Comparison of ENCODE assay signal across 1 cellular context in the genomic region with DNA sequence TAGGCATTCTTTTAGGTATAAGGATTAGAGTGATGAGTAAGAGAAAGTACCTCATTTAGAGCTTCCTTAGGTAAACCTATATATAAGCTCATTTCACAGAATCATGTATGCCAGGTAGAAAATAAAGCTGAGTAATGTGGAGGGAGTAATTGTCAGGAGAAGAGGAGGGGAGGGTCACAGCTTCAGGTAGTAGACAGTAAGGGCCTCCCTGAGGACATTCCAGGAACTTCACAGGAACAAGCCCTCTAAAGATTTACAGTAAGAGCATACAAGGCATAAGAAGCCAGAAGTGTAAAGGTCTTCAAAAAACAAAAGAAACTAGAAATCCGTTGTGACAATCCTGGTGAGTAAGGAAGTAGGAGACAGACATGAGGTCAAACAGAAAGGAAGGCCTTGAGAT.
TF ChIP-seq lines count a peak whose summit lies in the region.

No MANE protein-coding gene starts in this region.

TF ChIP-seq in GM23338, 12 proteins besides CTCF, POLR2A, EP300 and RAD21:
- TF ChIP-seq, protein P1, sequence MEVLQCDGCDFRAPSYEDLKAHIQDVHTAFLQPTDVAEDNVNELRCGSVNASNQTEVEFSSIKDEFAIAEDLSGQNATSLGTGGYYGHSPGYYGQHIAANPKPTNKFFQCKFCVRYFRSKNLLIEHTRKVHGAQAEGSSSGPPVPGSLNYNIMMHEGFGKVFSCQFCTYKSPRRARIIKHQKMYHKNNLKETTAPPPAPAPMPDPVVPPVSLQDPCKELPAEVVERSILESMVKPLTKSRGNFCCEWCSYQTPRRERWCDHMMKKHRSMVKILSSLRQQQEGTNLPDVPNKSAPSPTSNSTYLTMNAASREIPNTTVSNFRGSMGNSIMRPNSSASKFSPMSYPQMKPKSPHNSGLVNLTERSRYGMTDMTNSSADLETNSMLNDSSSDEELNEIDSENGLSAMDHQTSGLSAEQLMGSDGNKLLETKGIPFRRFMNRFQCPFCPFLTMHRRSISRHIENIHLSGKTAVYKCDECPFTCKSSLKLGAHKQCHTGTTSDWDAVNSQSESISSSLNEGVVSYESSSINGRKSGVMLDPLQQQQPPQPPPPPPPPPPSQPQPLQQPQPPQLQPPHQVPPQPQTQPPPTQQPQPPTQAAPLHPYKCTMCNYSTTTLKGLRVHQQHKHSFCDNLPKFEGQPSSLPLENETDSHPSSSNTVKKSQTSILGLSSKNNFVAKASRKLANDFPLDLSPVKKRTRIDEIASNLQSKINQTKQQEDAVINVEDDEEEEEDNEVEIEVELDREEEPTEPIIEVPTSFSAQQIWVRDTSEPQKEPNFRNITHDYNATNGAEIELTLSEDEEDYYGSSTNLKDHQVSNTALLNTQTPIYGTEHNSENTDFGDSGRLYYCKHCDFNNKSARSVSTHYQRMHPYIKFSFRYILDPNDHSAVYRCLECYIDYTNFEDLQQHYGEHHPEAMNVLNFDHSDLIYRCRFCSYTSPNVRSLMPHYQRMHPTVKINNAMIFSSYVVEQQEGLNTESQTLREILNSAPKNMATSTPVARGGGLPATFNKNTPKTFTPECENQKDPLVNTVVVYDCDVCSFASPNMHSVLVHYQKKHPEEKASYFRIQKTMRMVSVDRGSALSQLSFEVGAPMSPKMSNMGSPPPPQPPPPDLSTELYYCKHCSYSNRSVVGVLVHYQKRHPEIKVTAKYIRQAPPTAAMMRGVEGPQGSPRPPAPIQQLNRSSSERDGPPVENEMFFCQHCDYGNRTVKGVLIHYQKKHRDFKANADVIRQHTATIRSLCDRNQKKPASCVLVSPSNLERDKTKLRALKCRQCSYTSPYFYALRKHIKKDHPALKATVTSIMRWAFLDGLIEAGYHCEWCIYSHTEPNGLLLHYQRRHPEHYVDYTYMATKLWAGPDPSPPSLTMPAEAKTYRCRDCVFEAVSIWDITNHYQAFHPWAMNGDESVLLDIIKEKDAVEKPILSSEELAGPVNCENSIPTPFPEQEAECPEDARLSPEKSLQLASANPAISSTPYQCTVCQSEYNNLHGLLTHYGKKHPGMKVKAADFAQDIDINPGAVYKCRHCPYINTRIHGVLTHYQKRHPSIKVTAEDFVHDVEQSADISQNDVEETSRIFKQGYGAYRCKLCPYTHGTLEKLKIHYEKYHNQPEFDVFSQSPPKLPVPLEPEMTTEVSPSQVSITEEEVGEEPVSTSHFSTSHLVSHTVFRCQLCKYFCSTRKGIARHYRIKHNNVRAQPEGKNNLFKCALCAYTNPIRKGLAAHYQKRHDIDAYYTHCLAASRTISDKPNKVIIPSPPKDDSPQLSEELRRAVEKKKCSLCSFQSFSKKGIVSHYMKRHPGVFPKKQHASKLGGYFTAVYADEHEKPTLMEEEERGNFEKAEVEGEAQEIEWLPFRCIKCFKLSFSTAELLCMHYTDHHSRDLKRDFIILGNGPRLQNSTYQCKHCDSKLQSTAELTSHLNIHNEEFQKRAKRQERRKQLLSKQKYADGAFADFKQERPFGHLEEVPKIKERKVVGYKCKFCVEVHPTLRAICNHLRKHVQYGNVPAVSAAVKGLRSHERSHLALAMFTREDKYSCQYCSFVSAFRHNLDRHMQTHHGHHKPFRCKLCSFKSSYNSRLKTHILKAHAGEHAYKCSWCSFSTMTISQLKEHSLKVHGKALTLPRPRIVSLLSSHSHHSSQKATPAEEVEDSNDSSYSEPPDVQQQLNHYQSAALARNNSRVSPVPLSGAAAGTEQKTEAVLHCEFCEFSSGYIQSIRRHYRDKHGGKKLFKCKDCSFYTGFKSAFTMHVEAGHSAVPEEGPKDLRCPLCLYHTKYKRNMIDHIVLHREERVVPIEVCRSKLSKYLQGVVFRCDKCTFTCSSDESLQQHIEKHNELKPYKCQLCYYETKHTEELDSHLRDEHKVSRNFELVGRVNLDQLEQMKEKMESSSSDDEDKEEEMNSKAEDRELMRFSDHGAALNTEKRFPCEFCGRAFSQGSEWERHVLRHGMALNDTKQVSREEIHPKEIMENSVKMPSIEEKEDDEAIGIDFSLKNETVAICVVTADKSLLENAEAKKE (CRISPR knock-in tag; IDR thresholded peaks at IDR 0.05): no peak
- no peak for TF ChIP-seq STAT1 (IDR thresholded peaks at IDR 0.05; ENCODE audit: unreplicated experiment)
